ENCODE assay signal across 4 cellular contexts in the genomic region with DNA sequence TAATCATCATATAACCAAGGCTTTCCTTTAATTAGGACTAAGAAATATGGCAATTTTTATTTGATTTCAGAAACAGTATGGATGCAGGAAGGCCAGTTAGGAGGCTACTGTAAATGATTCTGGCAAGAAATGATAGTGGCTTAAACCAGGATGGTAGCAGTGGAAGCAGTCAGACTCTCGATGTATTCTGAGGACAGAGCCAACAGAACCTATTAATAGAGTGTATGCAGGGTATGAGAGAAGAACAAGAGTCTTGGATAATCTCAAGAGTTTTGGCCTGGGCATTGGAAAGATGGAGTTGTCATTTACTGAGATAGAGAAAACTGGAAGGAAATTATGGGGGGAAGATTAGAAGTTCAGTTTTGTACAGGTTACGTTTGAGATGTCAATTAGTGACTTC.
"Had no signal": no experiment of that assay in that cellular context is flagged by ENCODE, and none has a peak within 500 bp of the region (broad histone marks: within the 10 kb centered on the region; RNA-seq: fewer than 3 reads in every experiment).

No MANE protein-coding gene starts in this region.

- H3K4me3 ChIP-seq: GM23338 had no signal

- ATAC-seq: GM23338 had no signal

- DNase-seq: H9, HCEC 1CT, IMR-90 had no signal
